1 cellular context compared by ENCODE assay signal in genomic region chr3:33001889-33002288, GRCh38.
TF ChIP-seq lines count a peak whose summit lies in the region.

No MANE protein-coding gene starts in this region.

TF ChIP-seq in WTC11, 78 proteins besides CTCF, POLR2A, EP300 and RAD21 (continued from another document):
- TF ChIP-seq HMGXB4 (CRISPR knock-in tag; IDR thresholded peaks at IDR 0.05) (no peak), ZNF532 (CRISPR knock-in tag; IDR thresholded peaks at IDR 0.05; ENCODE audit: borderline replicate concordance) (no peak), AFF4 (CRISPR knock-in tag; IDR thresholded peaks at IDR 0.05; ENCODE audit: borderline replicate concordance) (no peak)
